2 cellular contexts compared by ENCODE assay signal in the genomic region with DNA sequence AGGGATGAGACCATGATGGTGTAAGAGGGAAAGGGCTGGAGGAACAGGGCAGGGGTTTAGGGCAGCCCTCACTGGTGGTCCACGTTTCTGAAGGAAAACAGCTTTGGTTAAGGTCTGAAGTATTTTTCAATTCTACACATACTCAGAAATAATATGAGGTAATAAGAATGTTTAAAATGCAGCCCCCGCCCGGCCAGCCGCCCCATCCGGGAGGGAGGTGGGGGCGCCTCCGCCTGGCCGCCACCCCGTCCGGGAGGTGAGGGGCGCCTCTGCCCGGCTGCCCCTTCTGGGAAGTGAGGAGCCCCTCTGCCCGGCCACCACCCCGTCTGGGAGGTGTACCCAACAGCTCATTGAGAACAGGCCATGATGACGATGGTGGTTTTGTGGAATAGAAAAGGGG. TPM values are rescaled to one million over a fixed set of nuclear protein-coding genes. Genes with fewer than 3 reads are reported as not detected.
"Had no signal": no experiment of that assay in that cellular context is flagged by ENCODE, and none has a peak within 500 bp of the region (broad histone marks: within the 10 kb centered on the region; RNA-seq: fewer than 3 reads in every experiment).

No MANE protein-coding gene starts in this region.

RNA-seq across cellular contexts. Expression of gene CHST2, which starts 46.0 kb away (rescaled TPM):
- total RNA-seq: HepG2, HT-29 had no signal
- polyA plus RNA-seq: HepG2 had no signal
